In genomic region chr21:5088820-5089219, GRCh38 we compare ENCODE assay signal across 8 cellular contexts.
DNase-seq lines count a peak whose midpoint lies in the region; ATAC-seq, FAIRE-seq and TF ChIP-seq lines count a peak whose summit lies in the region.
"Not testable (repeated sequence)": the region's sequence is repeated elsewhere in the genome, so short reads cannot be mapped to it uniquely, and the experiment has no call there.

No MANE protein-coding gene starts in this region.

- intact Hi-C loops in Panc1 (cut with micrococcal nuclease; ENCODE audit: unreplicated experiment); activated CD8-positive, alpha-beta T cell treated with anti-CD3 and anti-CD28 coated beads for 36 hours (cut with micrococcal nuclease); body of pancreas (cut with DNase I); heart right ventricle (cut with DNase I); left lung (cut with DNase I); naive thymus-derived CD4-positive, alpha-beta T cell (cut with micrococcal nuclease): not testable (repeated sequence)

- not testable (repeated sequence) for H3K4me3 Mint-ChIP-seq in activated CD8-positive, alpha-beta T cell treated with anti-CD3 and anti-CD28 coated beads for 36 hours; naive thymus-derived CD4-positive, alpha-beta T cell; stimulated activated naive B cell treated with anti-CD40 and anti-IgM and Interleukin-4, amounts not matched to agents 10 μg/mL and 1 μg/mL and 100 μg/mL, for 72 hours

- POLR2A ChIA-PET in A549 (lab: Yijun Ruan, JAX); Panc1 (lab: Charles Lee); activated CD8-positive, alpha-beta T cell treated with anti-CD3 and anti-CD28 coated beads for 36 hours (lab: Charles Lee); naive thymus-derived CD4-positive, alpha-beta T cell (lab: Charles Lee): not testable (repeated sequence)

- not testable (repeated sequence) for H3K27ac ChIP-seq in A549; Panc1 (ENCODE audit: low read length); body of pancreas; heart right ventricle; left lung; naive thymus-derived CD4-positive, alpha-beta T cell (ENCODE audit: low read depth, low read length)

- peak; percentile 24 to 39; a peak in 1 of 6 replicates for ATAC-seq in A549
- peak; percentile 43; the same call in 1 of the 2 replicates for ATAC-seq in Panc1
- peak; percentile 56 for ATAC-seq in activated CD8-positive, alpha-beta T cell treated with anti-CD3 and anti-CD28 coated beads for 36 hours
- ATAC-seq in body of pancreas, result peak; percentile 47
- peak in 7 of 8 donors; percentile 35 to 78 (median 68) for ATAC-seq in heart right ventricle
- peak; percentile 62 for ATAC-seq in left lung
- peak; percentile 56 for ATAC-seq in naive thymus-derived CD4-positive, alpha-beta T cell
- peak; percentile 38 to 45 for ATAC-seq in stimulated activated naive B cell treated with anti-CD40 and anti-IgM and Interleukin-4, amounts not matched to agents 10 μg/mL and 1 μg/mL and 100 μg/mL, for 72 hours (replicated peaks)

- TF ChIP-seq CTCF in A549 (IDR thresholded peaks at IDR 0.05); Panc1 (IDR thresholded peaks at IDR 0.05); activated CD8-positive, alpha-beta T cell treated with anti-CD3 and anti-CD28 coated beads for 36 hours (IDR thresholded peaks at IDR 0.05); body of pancreas (IDR thresholded peaks at IDR 0.05); heart right ventricle (IDR thresholded peaks at IDR 0.05); left lung (IDR thresholded peaks at IDR 0.05): not testable (repeated sequence)

- not testable (repeated sequence) for BruUV-seq in Panc1 (replicated peaks; lab: Mats Ljungman, UMichigan)

- TF ChIP-seq RAD21 in A549 (conservative IDR thresholded peaks at IDR 0.05 in 1 of 2, IDR thresholded peaks at IDR 0.05 in 1 of 2), result not testable (repeated sequence)

- H3K27ac Mint-ChIP-seq in activated CD8-positive, alpha-beta T cell treated with anti-CD3 and anti-CD28 coated beads for 36 hours; naive thymus-derived CD4-positive, alpha-beta T cell; stimulated activated naive B cell treated with anti-CD40 and anti-IgM and Interleukin-4, amounts not matched to agents 10 μg/mL and 1 μg/mL and 100 μg/mL, for 72 hours: not testable (repeated sequence)

- not testable (repeated sequence) for H3K4me1 Mint-ChIP-seq in activated CD8-positive, alpha-beta T cell treated with anti-CD3 and anti-CD28 coated beads for 36 hours (ENCODE audit: low read depth); naive thymus-derived CD4-positive, alpha-beta T cell; stimulated activated naive B cell treated with anti-CD40 and anti-IgM and Interleukin-4, amounts not matched to agents 10 μg/mL and 1 μg/mL and 100 μg/mL, for 72 hours

- not testable (repeated sequence) for TF ChIP-seq EP300 in A549 (IDR thresholded peaks at IDR 0.05)

- not testable (repeated sequence) for H3K36me3 ChIP-seq in Panc1 (ENCODE audit: control insufficient read depth, insufficient read depth, low read length); body of pancreas (replicated peaks in 1 of 2; ENCODE audit: insufficient read depth in 1 of 2, low read depth in 2 of 2); heart right ventricle; left lung; naive thymus-derived CD4-positive, alpha-beta T cell (ENCODE audit: control insufficient read depth in 2 of 3, insufficient read depth in 3 of 3, low read length in 3 of 3)

- not testable (repeated sequence) for H3K4me3 ChIP-seq in A549; Panc1 (ENCODE audit: low read depth in 2 of 2, low read length in 2 of 2); body of pancreas; heart right ventricle; left lung; naive thymus-derived CD4-positive, alpha-beta T cell (ENCODE audit: low read length)

- not testable (repeated sequence) for H3K27me3 Mint-ChIP-seq in activated CD8-positive, alpha-beta T cell treated with anti-CD3 and anti-CD28 coated beads for 36 hours; naive thymus-derived CD4-positive, alpha-beta T cell; stimulated activated naive B cell treated with anti-CD40 and anti-IgM and Interleukin-4, amounts not matched to agents 10 μg/mL and 1 μg/mL and 100 μg/mL, for 72 hours

- not testable (repeated sequence) for DNase-seq in A549 (ENCODE audit: low read depth in 1 of 2, low spot score in 1 of 2); Panc1 (ENCODE audit: low read depth, low spot score); activated CD8-positive, alpha-beta T cell treated with anti-CD3 and anti-CD28 coated beads for 36 hours; body of pancreas; heart right ventricle; left lung; naive thymus-derived CD4-positive, alpha-beta T cell; stimulated activated naive B cell treated with anti-CD40 and anti-IgM and Interleukin-4, amounts not matched to agents 10 μg/mL and 1 μg/mL and 100 μg/mL, for 72 hours

- H3K27me3 ChIP-seq in Panc1 (ENCODE audit: control insufficient read depth, insufficient read depth, low read length); body of pancreas; heart right ventricle; left lung; naive thymus-derived CD4-positive, alpha-beta T cell (ENCODE audit: control insufficient read depth in 2 of 2, insufficient read depth in 2 of 2, low read length in 2 of 2): not testable (repeated sequence)

- FAIRE-seq in A549 (lab: Jason Lieb, UNC), result not testable (repeated sequence)

- TF ChIP-seq POLR2A in A549 (IDR thresholded peaks at IDR 0.05; ENCODE audit: low read length); body of pancreas (IDR thresholded peaks at IDR 0.05): not testable (repeated sequence)

- H3K36me3 Mint-ChIP-seq in activated CD8-positive, alpha-beta T cell treated with anti-CD3 and anti-CD28 coated beads for 36 hours (ENCODE audit: low read depth); naive thymus-derived CD4-positive, alpha-beta T cell; stimulated activated naive B cell treated with anti-CD40 and anti-IgM and Interleukin-4, amounts not matched to agents 10 μg/mL and 1 μg/mL and 100 μg/mL, for 72 hours: not testable (repeated sequence)

- CTCF ChIA-PET in A549 (lab: Yijun Ruan, JAX); Panc1 (lab: Charles Lee); activated CD8-positive, alpha-beta T cell treated with anti-CD3 and anti-CD28 coated beads for 36 hours (lab: Charles Lee); naive thymus-derived CD4-positive, alpha-beta T cell (lab: Charles Lee): not testable (repeated sequence)

- H3K9me3 ChIP-seq in A549; Panc1 (ENCODE audit: control insufficient read depth, insufficient read depth, low read depth, low read length); body of pancreas; heart right ventricle; left lung; naive thymus-derived CD4-positive, alpha-beta T cell (ENCODE audit: control insufficient read depth in 2 of 3, low read length in 3 of 3): not testable (repeated sequence)

- not testable (repeated sequence) for H3K4me1 ChIP-seq in A549; Panc1 (ENCODE audit: control insufficient read depth, insufficient read depth, low read length); body of pancreas; heart right ventricle; left lung; naive thymus-derived CD4-positive, alpha-beta T cell (ENCODE audit: control insufficient read depth in 2 of 2, insufficient read depth in 2 of 2, low read length in 2 of 2)

- not testable (repeated sequence) for H3K4me2 ChIP-seq in A549

- in situ Hi-C loops in Panc1 (cut with HindIII; ENCODE audit: low pct_unique_long_range_greater_than_20kb, low sequenced_read_pairs), result not testable (repeated sequence)

- not testable (repeated sequence) for H3K9me3 Mint-ChIP-seq in activated CD8-positive, alpha-beta T cell treated with anti-CD3 and anti-CD28 coated beads for 36 hours; naive thymus-derived CD4-positive, alpha-beta T cell; stimulated activated naive B cell treated with anti-CD40 and anti-IgM and Interleukin-4, amounts not matched to agents 10 μg/mL and 1 μg/mL and 100 μg/mL, for 72 hours

- no CpG with 5 or more reads among the region's 20 CpGs for WGBS in A549 (ENCODE audit: missing lambda C conversion rate)
- no CpG with 5 or more reads among the region's 20 CpGs for WGBS in body of pancreas, 2 donors
- whole genome bisulfite sequencing in heart right ventricle, 2 donors, result no CpG with 5 or more reads among the region's 20 CpGs
